In the genomic region with DNA sequence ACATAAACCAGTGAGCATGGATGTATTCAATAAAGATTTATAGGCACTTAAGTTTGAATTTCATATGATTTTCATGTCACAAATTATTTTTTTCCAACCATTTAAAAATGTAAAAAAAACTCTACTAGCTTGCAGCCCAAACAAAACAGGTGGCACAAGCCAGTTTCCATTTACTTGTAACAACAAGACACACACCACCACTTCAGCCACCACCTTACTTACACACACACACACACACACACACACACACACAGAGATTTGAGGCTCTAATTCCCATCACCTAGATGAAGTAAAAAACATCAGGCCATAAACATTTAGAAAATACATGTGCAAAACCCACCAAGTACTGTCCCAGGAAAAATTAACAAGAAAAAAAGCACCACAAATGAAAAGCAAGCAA, we compare ENCODE assay signal across 16 cellular contexts. TPM values are rescaled to one million over a fixed set of nuclear protein-coding genes. Genes with fewer than 3 reads are reported as not detected.
A peak's percentile ranks its signal among the peaks of the same experiment; 100 is the strongest.
DNase-seq lines count a peak whose midpoint lies in the region; ATAC-seq and TF ChIP-seq lines count a peak whose summit lies in the region.
"Had no signal": no experiment of that assay in that cellular context is flagged by ENCODE, and none has a peak within 500 bp of the region (broad histone marks: within the 10 kb centered on the region; RNA-seq: fewer than 3 reads in every experiment).

No MANE protein-coding gene starts in this region.

- H4K20me1 ChIP-seq in Loucy (ENCODE audit: insufficient read depth, low read length, poor library complexity, severe bottlenecking) = peaks cover 6% of the 10 kb centered on the region

- peak overlapping the region; percentile 35 for H3K4me2 ChIP-seq in Loucy (ENCODE audit: low read depth, low read length, poor library complexity, severe bottlenecking)

- ATAC-seq in activated CD4-positive, alpha-beta T cell treated with anti-CD3 and anti-CD28 coated beads for 36 hours = no peak
- ATAC-seq: GM12878 had no signal

- H3K9me2 ChIP-seq in Loucy (replicated peaks; ENCODE audit: low read depth, low read length) = no peaks in the 10 kb centered on the region

- TF ChIP-seq CTCF in HEK293 (tag by site-specific recombination; IDR thresholded peaks at IDR 0.05) = no peak
- TF ChIP-seq CTCF in Loucy (conservative IDR thresholded peaks at IDR 0.05; ENCODE audit: low read length) = no peak
- TF ChIP-seq CTCF in thyroid gland (IDR thresholded peaks at IDR 0.05) = no peak

- POLR2A ChIA-PET in HEK293 (lab: Yijun Ruan, JAX) = no interaction called here
- POLR2A ChIA-PET in activated CD4-positive, alpha-beta T cell treated with anti-CD3 and anti-CD28 coated beads for 36 hours (lab: Charles Lee) = no interaction called here

- 0 out of 2 replicates have a peak, but pooled peaks cover 6% of the 10 kb centered on the region for H3F3A ChIP-seq in Loucy (ENCODE audit: low read depth)

- CTCF ChIA-PET in HEK293 (lab: Yijun Ruan, JAX) = interaction anchor here (0.9 to 1.6 kb wide), 2 partner anchors 18 to 706 kb away, joined by 3 read pairs; no protein-coding TSS in a partner anchor
- CTCF ChIA-PET in activated CD4-positive, alpha-beta T cell treated with anti-CD3 and anti-CD28 coated beads for 36 hours (lab: Charles Lee) = interaction anchor here (0.5 to 1.1 kb wide), 2 partner anchors 19 to 72 kb away, joined by 3 read pairs; no protein-coding TSS in a partner anchor

- no peaks in the 10 kb centered on the region for H3K27me3 Mint-ChIP-seq in activated CD4-positive, alpha-beta T cell treated with anti-CD3 and anti-CD28 coated beads for 36 hours
- H3K27me3 Mint-ChIP-seq: CD4-positive, alpha-beta memory T cell had no signal

- peak overlapping the region; percentile 22 for H3K9ac ChIP-seq in Loucy (ENCODE audit: low read depth, low read length, poor library complexity, severe bottlenecking)

- no peaks in the 10 kb centered on the region for H3K4me1 Mint-ChIP-seq in activated CD4-positive, alpha-beta T cell treated with anti-CD3 and anti-CD28 coated beads for 36 hours

- peaks cover 61% of the 10 kb centered on the region for H3K79me2 ChIP-seq in Loucy (ENCODE audit: insufficient read depth, low read length)

- peak; percentile 3 for DNase-seq in dedifferentiated amniotic fluid mesenchymal stem cell (ENCODE audit: extremely low spot score)
- DNase-seq in thyroid gland = peak; percentile 64 to 66
- DNase-seq in GM19238 (ENCODE audit: insufficient read length, low spot score) = no peak
- DNase-seq in NCI-H2227 treated with DMSO at 0.1 percent for 48 hours (lab: John Stamatoyannopoulos, UW) = no peak
- DNase-seq in activated CD4-positive, alpha-beta T cell treated with anti-CD3 and anti-CD28 coated beads for 36 hours = no peak
- DNase-seq: C1 segment of cervical spinal cord; CD4-positive, alpha-beta memory T cell; COR-L47; DMS79; EL; GDM1; GOT3 had no signal

- peaks cover 8% of the 10 kb centered on the region for H3K36me3 Mint-ChIP-seq in activated CD4-positive, alpha-beta T cell treated with anti-CD3 and anti-CD28 coated beads for 36 hours (ENCODE audit: low read depth)

- H3K36me3 ChIP-seq in HEK293 (ENCODE audit: control insufficient read depth in 2 of 2, insufficient read depth in 1 of 2, low read length in 2 of 2) (peaks cover 0 to 3% of the 10 kb centered on the region in 2 experiments; a peak in 2 of 3 replicates), Loucy (ENCODE audit: insufficient read depth, low read length) (no peaks in the 10 kb centered on the region; the same call in 1 of the 2 replicates), thyroid gland (no peaks in the 10 kb centered on the region)

- H3K9me3 ChIP-seq in HEK293 (ENCODE audit: control insufficient read depth, insufficient read depth, low read depth, low read length) (no peaks in the 10 kb centered on the region; the same call in 1 of the 2 replicates), Loucy (ENCODE audit: insufficient read depth, low read depth, low read length) (peaks cover 7% of the 10 kb centered on the region; the same call in 1 of the 2 replicates), thyroid gland (no peaks in the 10 kb centered on the region)

- H3K9me3 Mint-ChIP-seq in activated CD4-positive, alpha-beta T cell treated with anti-CD3 and anti-CD28 coated beads for 36 hours (ENCODE audit: low read depth) = no peaks in the 10 kb centered on the region

- no peak for TF ChIP-seq POLR2A in thyroid gland (IDR thresholded peaks at IDR 0.05)

- no peak overlapping the region for H3K27ac ChIP-seq in HEK293 (ENCODE audit: extremely low read depth, low read depth, low read length)
- peak overlapping the region in 1 of 3 donors; percentile 65 for H3K27ac ChIP-seq in thyroid gland

- intact Hi-C loops in thyroid gland (cut with DNase I) = no loop called here
- intact Hi-C loops in activated CD4-positive, alpha-beta T cell treated with anti-CD3 and anti-CD28 coated beads for 36 hours (cut with DNase I, micrococcal nuclease) = no loop called here

- H3K4me1 ChIP-seq in HEK293 (ENCODE audit: control insufficient read depth, insufficient read depth, low read length) (peaks cover 5% of the 10 kb centered on the region), Loucy (ENCODE audit: insufficient read depth, low read length, poor library complexity, severe bottlenecking) (peaks cover 14% of the 10 kb centered on the region), thyroid gland (peaks cover 35 to 39% of the 10 kb centered on the region in 2 donors)
- H3K4me1 ChIP-seq: HAP-1 had no signal

- H3K4me3 ChIP-seq in HEK293 (ENCODE audit: low read depth, low read length) = no peak overlapping the region
- H3K4me3 ChIP-seq in Loucy (ENCODE audit: low read length, poor library complexity, severe bottlenecking) = no peak overlapping the region
- H3K4me3 ChIP-seq in thyroid gland (replicated peaks in 1 of 3) = no peak overlapping the region
- H3K4me3 ChIP-seq: GM12878, HAP-1 had no signal

- H3K27ac Mint-ChIP-seq in activated CD4-positive, alpha-beta T cell treated with anti-CD3 and anti-CD28 coated beads for 36 hours = no peak overlapping the region

- H3K4me3 Mint-ChIP-seq in activated CD4-positive, alpha-beta T cell treated with anti-CD3 and anti-CD28 coated beads for 36 hours = no peak overlapping the region
- H3K4me3 Mint-ChIP-seq: CD4-positive, alpha-beta memory T cell had no signal

- H3K27me3 ChIP-seq in Loucy (ENCODE audit: insufficient read depth, low read length, poor library complexity, severe bottlenecking) (no peaks in the 10 kb centered on the region), thyroid gland (no peaks in the 10 kb centered on the region)

- no peak overlapping the region for H2AFZ ChIP-seq in Loucy (ENCODE audit: low read length)

TF ChIP-seq in HEK293, 187 proteins besides CTCF, POLR2A, EP300 and RAD21:
- TF ChIP-seq ZNF133 (tag by site-specific recombination; IDR thresholded peaks at IDR 0.05) (peak; percentile 52; the same call in 1 of the 2 replicates), ZNF76 (tag by site-specific recombination; IDR thresholded peaks at IDR 0.05; ENCODE audit: borderline replicate concordance, low read depth) (no peak)

RNA-seq across cellular contexts. Expression of gene MYO9A, which starts 25.3 kb away (rescaled TPM):
- 100 to 1,000 TPM in 3 of 4 donors, 10 to 100 TPM in 1; 88.5 to 183 (median 115) TPM for total RNA-seq in thyroid gland
- total RNA-seq in activated CD4-positive, alpha-beta T cell treated with anti-CD3 and anti-CD28 coated beads for 36 hours = 10 to 100 TPM; 19.0 to 20.3 TPM

RNA-seq across cellular contexts. Expression of gene SENP8, which starts 25.5 kb away (rescaled TPM):
- 1 to 10 TPM; 5.1 to 6.7 (median 6.0) TPM for total RNA-seq in thyroid gland
- total RNA-seq in activated CD4-positive, alpha-beta T cell treated with anti-CD3 and anti-CD28 coated beads for 36 hours = 1 to 10 TPM; 3.0 to 3.4 TPM

Comparison
In these comparisons a context has a peak if more than half of its experiments do, and no peak if none do; other contexts are left out.
1. DNase-seq: peak in dedifferentiated amniotic fluid mesenchymal stem cell (single experiment) and thyroid gland (2 of 2); none in GM19238 (single experiment), NCI-H2227 treated with DMSO at 0.1 percent for 48 hours (single experiment) and activated CD4-positive, alpha-beta T cell treated with anti-CD3 and anti-CD28 coated beads for 36 hours (single experiment).
2. RNA of gene MYO9A, which starts 25.3 kb away (total RNA-seq): 88.5 to 183 TPM in thyroid gland; 19.0 to 20.3 TPM in activated CD4-positive, alpha-beta T cell treated with anti-CD3 and anti-CD28 coated beads for 36 hours; every median in the first group is over 4 times any median in the second.